In the genomic region with DNA sequence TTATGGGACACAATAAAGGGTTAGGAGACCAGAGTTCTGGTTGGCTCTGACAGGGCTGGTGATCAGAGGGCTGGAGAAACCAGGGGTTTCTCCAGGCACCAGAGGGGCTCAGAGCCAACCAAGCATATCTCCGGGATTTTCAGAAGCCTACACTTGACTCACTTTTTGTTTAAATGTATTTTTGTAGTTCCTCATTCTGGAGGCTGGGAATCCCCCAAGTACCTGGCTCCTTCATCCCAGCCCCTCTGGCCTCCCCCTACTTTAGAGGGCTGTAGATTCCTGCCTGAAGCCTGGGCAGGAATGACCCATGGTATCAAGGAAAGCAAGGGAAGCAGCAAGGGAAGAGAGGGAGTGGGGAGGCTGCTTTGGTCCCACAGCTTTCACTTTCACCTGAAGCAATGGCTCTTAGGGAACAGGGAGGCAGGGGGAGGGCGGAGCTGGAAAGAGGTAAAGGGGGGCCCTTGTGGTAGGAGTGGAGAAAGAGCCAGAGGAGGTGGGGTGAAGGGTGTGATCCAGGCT, we compare ENCODE assay signal across 9 cellular contexts. TPM values are rescaled to one million over a fixed set of nuclear protein-coding genes. Genes with fewer than 3 reads are reported as not detected.
DNase-seq lines count a peak whose midpoint lies in the region; ATAC-seq and TF ChIP-seq lines count a peak whose summit lies in the region.
"Had no signal": no experiment of that assay in that cellular context is flagged by ENCODE, and none has a peak within 500 bp of the region (broad histone marks: within the 10 kb centered on the region; RNA-seq: fewer than 3 reads in every experiment).

No MANE protein-coding gene starts in this region.

- no peak for TF ChIP-seq POLR2A in esophagus squamous epithelium (IDR thresholded peaks at IDR 0.05)
- TF ChIP-seq POLR2A in thyroid gland (IDR thresholded peaks at IDR 0.05), result no peak

- H3K27ac Mint-ChIP-seq in activated T-cell treated with anti-CD3 and anti-CD28 coated beads, Interleukin-2, amount 50 U/mL, for 24 hours, result no peak overlapping the region

- no peak for DNase-seq in activated T-cell treated with anti-CD3 and anti-CD28 coated beads, Interleukin-2, amount 50 U/mL, for 24 hours
- DNase-seq in activated T-cell treated with anti-CD3 and anti-CD28 coated beads, Interleukin-2, amount 50 U/mL, for 1 hour, result no peak
- no peak for DNase-seq in esophagus squamous epithelium (lab: John Stamatoyannopoulos, UW)
- DNase-seq in thyroid gland, result peak; percentile 25 to 49
- no peak for DNase-seq in effector memory CD4-positive, alpha-beta T cell
- no peak for DNase-seq in GM23248
- DNase-seq: NCI-H510A had no signal

- H3K27me3 ChIP-seq in esophagus squamous epithelium, result peaks cover 0 to 7% (median 0%) of the 10 kb centered on the region in 4 donors
- H3K27me3 ChIP-seq in thyroid gland, result no peaks in the 10 kb centered on the region
- H3K27me3 ChIP-seq in effector memory CD4-positive, alpha-beta T cell (replicated peaks; ENCODE audit: control insufficient read depth, insufficient read depth, low read length, poor library complexity, severe bottlenecking), result no peaks in the 10 kb centered on the region
- H3K27me3 ChIP-seq in GM23248 (replicated peaks; ENCODE audit: insufficient read depth), result peaks cover 13% of the 10 kb centered on the region

- H3K4me3 Mint-ChIP-seq in activated T-cell treated with anti-CD3 and anti-CD28 coated beads, Interleukin-2, amount 50 U/mL, for 24 hours, result peak overlapping the region; percentile 89

- peak overlapping the region; percentile 70 to 91 (median 82) for H3K27ac ChIP-seq in esophagus squamous epithelium
- H3K27ac ChIP-seq in thyroid gland, result peak overlapping the region in 2 of 3 donors; percentile 75 to 80
- no peak overlapping the region for H3K27ac ChIP-seq in effector memory CD4-positive, alpha-beta T cell (ENCODE audit: insufficient read depth, low read length, poor library complexity, severe bottlenecking)
- no peak overlapping the region for H3K27ac ChIP-seq in GM23248

- H3K27me3 Mint-ChIP-seq in activated T-cell treated with anti-CD3 and anti-CD28 coated beads, Interleukin-2, amount 50 U/mL, for 24 hours, result peaks cover 5% of the 10 kb centered on the region

- H3K9me3 Mint-ChIP-seq in activated T-cell treated with anti-CD3 and anti-CD28 coated beads, Interleukin-2, amount 50 U/mL, for 24 hours, result no peaks in the 10 kb centered on the region

- no peaks in the 10 kb centered on the region for H3K79me2 ChIP-seq in GM23248 (ENCODE audit: insufficient read depth)

- in situ Hi-C loops in GM23248 (cut with MboI), result no loop called here

- H3K4me2 ChIP-seq in GM23248 (ENCODE audit: unreplicated experiment), result no peak overlapping the region

- WGBS in esophagus squamous epithelium, 2 donors, result 0 to 9% methylated on average over 1 of the region's 2 CpGs
- WGBS in thyroid gland, 2 donors, result 36 to 44% methylated on average over 2 of the region's 2 CpGs
- 87 to 93% methylated on average over 2 of the region's 2 CpGs for WGBS in GM23248 (ENCODE audit: low coverage in 1 of 2, low lambda C conversion rate in 2 of 2, missing lambda C conversion rate in 2 of 2), 2 experiments

- H2AFZ ChIP-seq in GM23248, result no peak overlapping the region

- no peaks in the 10 kb centered on the region for H4K20me1 ChIP-seq in GM23248 (ENCODE audit: insufficient read depth)

- H3K36me3 ChIP-seq in esophagus squamous epithelium (peaks cover 0 to 22% (median 7%) of the 10 kb centered on the region in 3 donors), thyroid gland (no peaks in the 10 kb centered on the region), GM23248 (ENCODE audit: low read depth) (no peaks in the 10 kb centered on the region)
- H3K36me3 ChIP-seq in effector memory CD4-positive, alpha-beta T cell (ENCODE audit: control insufficient read depth, insufficient read depth, low read length), result no peaks in the 10 kb centered on the region

- H3K4me1 ChIP-seq in esophagus squamous epithelium, result peaks cover 16 to 57% (median 25%) of the 10 kb centered on the region in 3 donors
- H3K4me1 ChIP-seq in thyroid gland, result peaks cover 13 to 17% of the 10 kb centered on the region in 2 donors
- H3K4me1 ChIP-seq in effector memory CD4-positive, alpha-beta T cell (ENCODE audit: control insufficient read depth, insufficient read depth, low read length, poor library complexity, severe bottlenecking), result peaks cover 11% of the 10 kb centered on the region
- peaks cover 6% of the 10 kb centered on the region; the same call in 1 of the 2 replicates for H3K4me1 ChIP-seq in GM23248 (ENCODE audit: insufficient read depth)

- ATAC-seq in HG03342 (IDR thresholded peaks at IDR 0.05; ENCODE audit: unreplicated experiment) (peak; percentile 25), HG03565 (IDR thresholded peaks at IDR 0.05; ENCODE audit: unreplicated experiment) (no peak)

- H3F3A ChIP-seq in GM23248 (ENCODE audit: insufficient read depth), result no peaks in the 10 kb centered on the region

- no peak overlapping the region for H3K9ac ChIP-seq in GM23248

- no peaks in the 10 kb centered on the region for H3K9me2 ChIP-seq in GM23248 (ENCODE audit: insufficient read depth)

- intact Hi-C loops in esophagus squamous epithelium (cut with DNase I), result no loop called here
- intact Hi-C loops in thyroid gland (cut with DNase I), result no loop called here

- H3K4me3 ChIP-seq in esophagus squamous epithelium (peak overlapping the region in 3 of 4 donors; percentile 53 to 83 (median 54)), thyroid gland (replicated peaks in 1 of 3) (peak overlapping the region in 1 of 3 donors; percentile 23), GM23248 (no peak overlapping the region)
- no peak overlapping the region for H3K4me3 ChIP-seq in effector memory CD4-positive, alpha-beta T cell (ENCODE audit: insufficient read depth, low read depth, low read length, poor library complexity, severe bottlenecking)

- H3K9me3 ChIP-seq in esophagus squamous epithelium (no peaks in the 10 kb centered on the region), thyroid gland (no peaks in the 10 kb centered on the region), GM23248 (ENCODE audit: low read depth) (no peaks in the 10 kb centered on the region)
- H3K9me3 ChIP-seq in effector memory CD4-positive, alpha-beta T cell (ENCODE audit: control insufficient read depth, low read length), result no peaks in the 10 kb centered on the region

- peaks cover 15% of the 10 kb centered on the region for H3K4me1 Mint-ChIP-seq in activated T-cell treated with anti-CD3 and anti-CD28 coated beads, Interleukin-2, amount 50 U/mL, for 24 hours (ENCODE audit: low read depth)

- TF ChIP-seq CTCF in esophagus squamous epithelium (IDR thresholded peaks at IDR 0.05), result no peak
- TF ChIP-seq CTCF in thyroid gland (IDR thresholded peaks at IDR 0.05), result no peak

- H3K36me3 Mint-ChIP-seq in activated T-cell treated with anti-CD3 and anti-CD28 coated beads, Interleukin-2, amount 50 U/mL, for 24 hours (ENCODE audit: low read depth), result peaks cover 7% of the 10 kb centered on the region

RNA-seq across cellular contexts. Expression of gene CD40, which starts 1.0 kb away (rescaled TPM):
- total RNA-seq in esophagus squamous epithelium, result 10 to 100 TPM in 2 of 4 donors, 1 to 10 TPM in 2; 3.2 to 15.3 (median 10.2) TPM
- 10 to 100 TPM; 13.0 to 15.9 (median 15.0) TPM for total RNA-seq in thyroid gland
- 1.8 and 2.5 TPM in 2 replicates for total RNA-seq in GM23248 (2014; rRNA removed; shearing (Covaris generic))
- polyA plus RNA-seq in GM23248 (2016; fragmentation: Nextera tagmentation; extraction: Ambion mirVana), result 2.8 and 3.4 TPM in 2 replicates

RNA-seq across cellular contexts. Expression of gene NCOA5, which starts 29.3 kb away (rescaled TPM):
- total RNA-seq in esophagus squamous epithelium, result 10 to 100 TPM; 20.7 to 29.8 (median 22.3) TPM
- total RNA-seq in thyroid gland, result 10 to 100 TPM; 31.4 to 46.1 (median 37.4) TPM
- total RNA-seq in GM23248 (2014; rRNA removed; shearing (Covaris generic)), result 15.9 and 20.4 TPM in 2 replicates
- polyA plus RNA-seq in GM23248 (2016; fragmentation: Nextera tagmentation; extraction: Ambion mirVana), result 14.9 and 15.3 TPM in 2 replicates

Comparison
In these comparisons a context has a peak if more than half of its experiments do, and no peak if none do; other contexts are left out.
1. DNase-seq: peak in thyroid gland (2 of 2); none in activated T-cell treated with anti-CD3 and anti-CD28 coated beads, Interleukin-2, amount 50 U/mL, for 24 hours (single experiment), activated T-cell treated with anti-CD3 and anti-CD28 coated beads, Interleukin-2, amount 50 U/mL, for 1 hour (single experiment), esophagus squamous epithelium (single experiment), effector memory CD4-positive, alpha-beta T cell (0 of 3) and GM23248 (single experiment).
2. H3K27ac ChIP-seq: peak in esophagus squamous epithelium (4 of 4) and thyroid gland (2 of 3); none in effector memory CD4-positive, alpha-beta T cell (single experiment) and GM23248 (single experiment).
3. H3K4me3 ChIP-seq: peak in esophagus squamous epithelium (3 of 4); none in effector memory CD4-positive, alpha-beta T cell (single experiment) and GM23248 (single experiment).